Comparison of ENCODE assay signal across 1 cellular context in the genomic region with DNA sequence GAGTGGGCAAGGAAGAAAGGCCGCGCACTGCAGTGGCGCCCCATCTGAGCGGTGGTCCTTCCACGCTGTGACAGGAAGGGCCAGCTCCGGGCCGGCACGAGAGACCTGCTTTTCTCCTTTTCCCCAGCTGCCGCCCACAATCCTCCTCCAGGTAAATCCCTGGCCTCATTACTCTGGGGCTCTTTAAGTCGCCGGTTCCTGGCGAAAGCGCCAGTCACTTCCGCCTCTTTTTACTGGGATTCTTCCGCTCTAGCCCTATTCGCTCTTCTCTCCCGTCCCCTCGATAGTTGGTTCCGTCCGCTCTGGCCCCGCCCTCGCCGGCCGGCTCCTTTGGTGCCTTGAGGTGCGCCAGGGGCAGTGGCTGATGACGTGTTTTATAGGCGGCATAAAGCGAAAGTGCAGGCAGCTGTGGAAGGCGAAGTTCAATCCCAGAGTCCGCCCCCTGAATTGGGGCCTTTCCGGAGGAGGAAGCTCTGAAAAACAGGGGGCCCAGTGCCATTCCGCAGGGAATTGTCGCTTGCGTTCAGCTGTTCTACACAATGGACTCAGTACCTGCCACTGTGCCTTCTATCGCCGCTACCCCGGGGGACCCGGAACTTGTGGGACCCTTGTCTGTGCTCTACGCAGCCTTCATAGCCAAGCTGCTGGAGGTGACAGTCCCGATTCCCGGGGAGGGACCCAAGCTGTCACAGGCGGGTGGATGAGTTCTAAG.
A peak's percentile ranks its signal among the peaks of the same experiment; 100 is the strongest.
TF ChIP-seq lines count a peak whose summit lies in the region.

No MANE protein-coding gene starts in this region.

TF ChIP-seq in HEK293, 187 proteins besides CTCF, POLR2A, EP300 and RAD21 (continued from another document and continues in another):
- TF ChIP-seq TSHZ1 (tag by site-specific recombination; IDR thresholded peaks at IDR 0.05; ENCODE audit: borderline replicate concordance) (no peak), ZNF529 (tag by site-specific recombination; IDR thresholded peaks at IDR 0.05; ENCODE audit: insufficient replicate concordance) (no peak), ZBTB21 (tag by site-specific recombination; IDR thresholded peaks at IDR 0.05) (peak; percentile 71), ZNF677 (tag by site-specific recombination; IDR thresholded peaks at IDR 0.05) (no peak), ZNF521 (tag by site-specific recombination; IDR thresholded peaks at IDR 0.05) (no peak), ZNF2 (tag by site-specific recombination; IDR thresholded peaks at IDR 0.05) (peak; percentile 74; the same call in 1 of the 2 replicates), SP3 (tag by site-specific recombination; IDR thresholded peaks at IDR 0.05) (peak; percentile 89), REST (tag by site-specific recombination; IDR thresholded peaks at IDR 0.05) (no peak; the same call in 1 of the 2 replicates), ZNF26 (tag by site-specific recombination; IDR thresholded peaks at IDR 0.05) (no peak), PRDM1 (tag by site-specific recombination; IDR thresholded peaks at IDR 0.05) (peak; percentile 94), ZNF561 (tag by site-specific recombination; IDR thresholded peaks at IDR 0.05; ENCODE audit: borderline replicate concordance) (no peak), ZNF768 (tag by site-specific recombination; IDR thresholded peaks at IDR 0.05) (no peak), ZNF133 (tag by site-specific recombination; IDR thresholded peaks at IDR 0.05) (no peak), ZNF138 (tag by site-specific recombination; IDR thresholded peaks at IDR 0.05; ENCODE audit: borderline replicate concordance) (no peak), ZNF24 (tag by site-specific recombination; IDR thresholded peaks at IDR 0.05) (0 out of 2 replicates have a peak, but pooled peaks have one; percentile 16), BCL6B (tag by site-specific recombination; IDR thresholded peaks at IDR 0.05) (no peak), ZNF560 (tag by site-specific recombination; IDR thresholded peaks at IDR 0.05; ENCODE audit: borderline replicate concordance) (no peak), ZNF600 (tag by site-specific recombination; IDR thresholded peaks at IDR 0.05) (no peak), ZBTB20 (tag by site-specific recombination; IDR thresholded peaks at IDR 0.05) (peak; percentile 98), ZNF707 (tag by site-specific recombination; IDR thresholded peaks at IDR 0.05) (no peak), ZNF76 (tag by site-specific recombination; IDR thresholded peaks at IDR 0.05; ENCODE audit: borderline replicate concordance, low read depth) (peak; percentile 79), ZNF211 (tag by site-specific recombination; IDR thresholded peaks at IDR 0.05; ENCODE audit: low read depth) (no peak), ZNF221 (tag by site-specific recombination; IDR thresholded peaks at IDR 0.05; ENCODE audit: borderline replicate concordance) (no peak), ZNF433 (tag by site-specific recombination; IDR thresholded peaks at IDR 0.05; ENCODE audit: low read depth) (no peak), ZNF140 (tag by site-specific recombination; IDR thresholded peaks at IDR 0.05) (no peak), OVOL3 (tag by site-specific recombination; IDR thresholded peaks at IDR 0.05) (no peak), KLF1 (tag by site-specific recombination; IDR thresholded peaks at IDR 0.05) (peak; percentile 34; the same call in 1 of the 2 replicates), ZNF610 (tag by site-specific recombination; IDR thresholded peaks at IDR 0.05; ENCODE audit: borderline replicate concordance) (peak; percentile 76; the same call in 1 of the 2 replicates), ZNF623 (tag by site-specific recombination; IDR thresholded peaks at IDR 0.05) (no peak; the same call in 1 of the 2 replicates), ZNF514 (tag by site-specific recombination; IDR thresholded peaks at IDR 0.05) (no peak), ZNF48 (tag by site-specific recombination; IDR thresholded peaks at IDR 0.05) (no peak), IKZF3 (tag by site-specific recombination; IDR thresholded peaks at IDR 0.05) (peak; percentile 70)
- TF ChIP-seq, protein P1, sequence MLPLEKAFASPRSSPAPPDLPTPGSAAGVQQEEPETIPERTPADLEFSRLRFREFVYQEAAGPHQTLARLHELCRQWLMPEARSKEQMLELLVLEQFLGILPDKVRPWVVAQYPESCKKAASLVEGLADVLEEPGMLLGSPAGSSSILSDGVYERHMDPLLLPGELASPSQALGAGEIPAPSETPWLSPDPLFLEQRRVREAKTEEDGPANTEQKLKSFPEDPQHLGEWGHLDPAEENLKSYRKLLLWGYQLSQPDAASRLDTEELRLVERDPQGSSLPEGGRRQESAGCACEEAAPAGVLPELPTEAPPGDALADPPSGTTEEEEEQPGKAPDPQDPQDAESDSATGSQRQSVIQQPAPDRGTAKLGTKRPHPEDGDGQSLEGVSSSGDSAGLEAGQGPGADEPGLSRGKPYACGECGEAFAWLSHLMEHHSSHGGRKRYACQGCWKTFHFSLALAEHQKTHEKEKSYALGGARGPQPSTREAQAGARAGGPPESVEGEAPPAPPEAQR (tag by site-specific recombination; IDR thresholded peaks at IDR 0.05), result no peak
- TF ChIP-seq, protein P2, sequence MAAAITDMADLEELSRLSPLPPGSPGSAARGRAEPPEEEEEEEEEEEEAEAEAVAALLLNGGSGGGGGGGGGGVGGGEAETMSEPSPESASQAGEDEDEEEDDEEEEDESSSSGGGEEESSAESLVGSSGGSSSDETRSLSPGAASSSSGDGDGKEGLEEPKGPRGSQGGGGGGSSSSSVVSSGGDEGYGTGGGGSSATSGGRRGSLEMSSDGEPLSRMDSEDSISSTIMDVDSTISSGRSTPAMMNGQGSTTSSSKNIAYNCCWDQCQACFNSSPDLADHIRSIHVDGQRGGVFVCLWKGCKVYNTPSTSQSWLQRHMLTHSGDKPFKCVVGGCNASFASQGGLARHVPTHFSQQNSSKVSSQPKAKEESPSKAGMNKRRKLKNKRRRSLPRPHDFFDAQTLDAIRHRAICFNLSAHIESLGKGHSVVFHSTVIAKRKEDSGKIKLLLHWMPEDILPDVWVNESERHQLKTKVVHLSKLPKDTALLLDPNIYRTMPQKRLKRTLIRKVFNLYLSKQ (tag by site-specific recombination; IDR thresholded peaks at IDR 0.05; ENCODE audit: borderline replicate concordance), result no peak
- TF ChIP-seq, protein P3, sequence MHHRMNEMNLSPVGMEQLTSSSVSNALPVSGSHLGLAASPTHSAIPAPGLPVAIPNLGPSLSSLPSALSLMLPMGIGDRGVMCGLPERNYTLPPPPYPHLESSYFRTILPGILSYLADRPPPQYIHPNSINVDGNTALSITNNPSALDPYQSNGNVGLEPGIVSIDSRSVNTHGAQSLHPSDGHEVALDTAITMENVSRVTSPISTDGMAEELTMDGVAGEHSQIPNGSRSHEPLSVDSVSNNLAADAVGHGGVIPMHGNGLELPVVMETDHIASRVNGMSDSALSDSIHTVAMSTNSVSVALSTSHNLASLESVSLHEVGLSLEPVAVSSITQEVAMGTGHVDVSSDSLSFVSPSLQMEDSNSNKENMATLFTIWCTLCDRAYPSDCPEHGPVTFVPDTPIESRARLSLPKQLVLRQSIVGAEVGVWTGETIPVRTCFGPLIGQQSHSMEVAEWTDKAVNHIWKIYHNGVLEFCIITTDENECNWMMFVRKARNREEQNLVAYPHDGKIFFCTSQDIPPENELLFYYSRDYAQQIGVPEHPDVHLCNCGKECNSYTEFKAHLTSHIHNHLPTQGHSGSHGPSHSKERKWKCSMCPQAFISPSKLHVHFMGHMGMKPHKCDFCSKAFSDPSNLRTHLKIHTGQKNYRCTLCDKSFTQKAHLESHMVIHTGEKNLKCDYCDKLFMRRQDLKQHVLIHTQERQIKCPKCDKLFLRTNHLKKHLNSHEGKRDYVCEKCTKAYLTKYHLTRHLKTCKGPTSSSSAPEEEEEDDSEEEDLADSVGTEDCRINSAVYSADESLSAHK (tag by site-specific recombination; IDR thresholded peaks at IDR 0.05), result no peak
- TF ChIP-seq, protein P4, sequence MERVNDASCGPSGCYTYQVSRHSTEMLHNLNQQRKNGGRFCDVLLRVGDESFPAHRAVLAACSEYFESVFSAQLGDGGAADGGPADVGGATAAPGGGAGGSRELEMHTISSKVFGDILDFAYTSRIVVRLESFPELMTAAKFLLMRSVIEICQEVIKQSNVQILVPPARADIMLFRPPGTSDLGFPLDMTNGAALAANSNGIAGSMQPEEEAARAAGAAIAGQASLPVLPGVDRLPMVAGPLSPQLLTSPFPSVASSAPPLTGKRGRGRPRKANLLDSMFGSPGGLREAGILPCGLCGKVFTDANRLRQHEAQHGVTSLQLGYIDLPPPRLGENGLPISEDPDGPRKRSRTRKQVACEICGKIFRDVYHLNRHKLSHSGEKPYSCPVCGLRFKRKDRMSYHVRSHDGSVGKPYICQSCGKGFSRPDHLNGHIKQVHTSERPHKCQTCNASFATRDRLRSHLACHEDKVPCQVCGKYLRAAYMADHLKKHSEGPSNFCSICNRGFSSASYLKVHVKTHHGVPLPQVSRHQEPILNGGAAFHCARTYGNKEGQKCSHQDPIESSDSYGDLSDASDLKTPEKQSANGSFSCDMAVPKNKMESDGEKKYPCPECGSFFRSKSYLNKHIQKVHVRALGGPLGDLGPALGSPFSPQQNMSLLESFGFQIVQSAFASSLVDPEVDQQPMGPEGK (tag by site-specific recombination; IDR thresholded peaks at IDR 0.05), result no peak; the same call in 1 of the 2 replicates
- TF ChIP-seq, protein P5, sequence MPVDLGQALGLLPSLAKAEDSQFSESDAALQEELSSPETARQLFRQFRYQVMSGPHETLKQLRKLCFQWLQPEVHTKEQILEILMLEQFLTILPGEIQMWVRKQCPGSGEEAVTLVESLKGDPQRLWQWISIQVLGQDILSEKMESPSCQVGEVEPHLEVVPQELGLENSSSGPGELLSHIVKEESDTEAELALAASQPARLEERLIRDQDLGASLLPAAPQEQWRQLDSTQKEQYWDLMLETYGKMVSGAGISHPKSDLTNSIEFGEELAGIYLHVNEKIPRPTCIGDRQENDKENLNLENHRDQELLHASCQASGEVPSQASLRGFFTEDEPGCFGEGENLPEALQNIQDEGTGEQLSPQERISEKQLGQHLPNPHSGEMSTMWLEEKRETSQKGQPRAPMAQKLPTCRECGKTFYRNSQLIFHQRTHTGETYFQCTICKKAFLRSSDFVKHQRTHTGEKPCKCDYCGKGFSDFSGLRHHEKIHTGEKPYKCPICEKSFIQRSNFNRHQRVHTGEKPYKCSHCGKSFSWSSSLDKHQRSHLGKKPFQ (tag by site-specific recombination; IDR thresholded peaks at IDR 0.05), result no peak
